21 cellular contexts compared by ENCODE assay signal in genomic region chr20:38135641-38136420, GRCh38. TPM values are rescaled to one million over a fixed set of nuclear protein-coding genes. Genes with fewer than 3 reads are reported as not detected.
DNase-seq lines count a peak whose midpoint lies in the region; ATAC-seq and TF ChIP-seq lines count a peak whose summit lies in the region.
"Had no signal": no experiment of that assay in that cellular context is flagged by ENCODE, and none has a peak within 500 bp of the region (broad histone marks: within the 10 kb centered on the region; RNA-seq: fewer than 3 reads in every experiment).

No MANE protein-coding gene starts in this region.

- H3K4me2 ChIP-seq in parathyroid adenoma (ENCODE audit: low read length) = no peak overlapping the region

- H3K4me3 Mint-ChIP-seq in Calu3 (ENCODE audit: low read depth, unreplicated experiment) = no peak overlapping the region
- H3K4me3 Mint-ChIP-seq in CD4-positive, alpha-beta T cell = no peak overlapping the region
- H3K4me3 Mint-ChIP-seq: CD8-positive, alpha-beta T cell; stimulated activated effector memory CD8-positive, alpha-beta T cell treated with anti-CD3 and anti-CD28 coated beads, Interleukin-12 subunit alpha, Interleukin-12 subunit beta, amount 100 ng/mL, for 72 hours; type B pancreatic cell had no signal

- H2AFZ ChIP-seq in parathyroid adenoma = no peak overlapping the region

- H3K9me3 Mint-ChIP-seq in Calu3 (ENCODE audit: low read depth, unreplicated experiment) = no peaks in the 10 kb centered on the region
- H3K9me3 Mint-ChIP-seq in CD4-positive, alpha-beta T cell = no peaks in the 10 kb centered on the region
- H3K9me3 Mint-ChIP-seq: CD8-positive, alpha-beta T cell; stimulated activated effector memory CD8-positive, alpha-beta T cell treated with anti-CD3 and anti-CD28 coated beads, Interleukin-12 subunit alpha, Interleukin-12 subunit beta, amount 100 ng/mL, for 72 hours; type B pancreatic cell had no signal

- no peaks in the 10 kb centered on the region for H3K27me3 Mint-ChIP-seq in Calu3 (ENCODE audit: unreplicated experiment)
- H3K27me3 Mint-ChIP-seq in CD4-positive, alpha-beta T cell = no peaks in the 10 kb centered on the region

- POLR2A ChIA-PET in CD4-positive, alpha-beta T cell (lab: Charles Lee) = no interaction called here

- peaks cover 0 to 92% (median 48%) of the 10 kb centered on the region in 9 donors for H3K36me3 ChIP-seq in heart right ventricle
- H3K36me3 ChIP-seq in parathyroid adenoma (ENCODE audit: control insufficient read depth, insufficient read depth, low read length) = no peaks in the 10 kb centered on the region

- DNase-seq in Calu3 (no peak), heart right ventricle (no peak), A172 (ENCODE audit: low spot score) (no peak)
- DNase-seq in CD4-positive, alpha-beta T cell = no peak
- DNase-seq: activated CD4-positive, CD25-positive, alpha-beta regulatory T cell treated with anti-CD3 and anti-CD28 coated beads, Interleukin-2, amount 50 U/mL, for 72 hours; adrenal gland; CD8-positive, alpha-beta T cell; cerebellar nuclear complex; MG63; NCI-H1694 treated with DMSO at 0.1 percent for 48 hours; NCI-H446; SHP77; stimulated activated CD4-positive, alpha-beta T cell treated with anti-CD3 and anti-CD28 coated beads, Interleukin-12 subunit alpha, Interleukin-12 subunit beta, amount 100 ng/mL, for 4 hours; T-helper 9 cell had no signal

- H3K9me3 ChIP-seq in heart right ventricle (no peaks in the 10 kb centered on the region), parathyroid adenoma (ENCODE audit: control insufficient read depth, low read length) (no peaks in the 10 kb centered on the region)
- no peaks in the 10 kb centered on the region for H3K9me3 ChIP-seq in CD4-positive, alpha-beta T cell (ENCODE audit: control insufficient read depth, low read length)
- H3K9me3 ChIP-seq: adrenal gland, MG63 had no signal

- H3K9ac ChIP-seq in parathyroid adenoma = no peak overlapping the region

- BruUV-seq in Calu3 (replicated peaks; lab: Mats Ljungman, UMichigan) = no TSS peak

- ATAC-seq in heart right ventricle (peak in 4 of 8 donors; percentile 2 to 18 (median 13)), GM18868 (IDR thresholded peaks at IDR 0.05; ENCODE audit: unreplicated experiment) (no peak), HG03095 (IDR thresholded peaks at IDR 0.05; ENCODE audit: unreplicated experiment) (no peak)
- ATAC-seq in CD4-positive, alpha-beta T cell (ENCODE audit: poor library complexity) = no peak
- ATAC-seq: CD8-positive, alpha-beta T cell; stimulated activated effector memory CD8-positive, alpha-beta T cell treated with anti-CD3 and anti-CD28 coated beads, Interleukin-12 subunit alpha, Interleukin-12 subunit beta, amount 100 ng/mL, for 72 hours had no signal

- intact Hi-C loops in Calu3 (cut with micrococcal nuclease; ENCODE audit: unreplicated experiment) (no loop called here), heart right ventricle (cut with DNase I) (no loop called here)
- intact Hi-C loops in CD4-positive, alpha-beta T cell (cut with DNase I, micrococcal nuclease) = no loop called here

- H3K27me3 ChIP-seq in heart right ventricle = no peaks in the 10 kb centered on the region
- no peaks in the 10 kb centered on the region for H3K27me3 ChIP-seq in parathyroid adenoma (ENCODE audit: control insufficient read depth, insufficient read depth, low read length)
- no peaks in the 10 kb centered on the region for H3K27me3 ChIP-seq in CD4-positive, alpha-beta T cell (ENCODE audit: control insufficient read depth, insufficient read depth, low read length)
- H3K27me3 ChIP-seq: adrenal gland, MG63 had no signal

- CTCF ChIA-PET in Calu3 (lab: Charles Lee) = no interaction called here
- CTCF ChIA-PET in CD4-positive, alpha-beta T cell (lab: Charles Lee) = no interaction called here

- 65 to 74% methylated on average over 29 of the region's 29 CpGs for WGBS in heart right ventricle, 2 donors

- H3K4me3 ChIP-seq in heart right ventricle = no peak overlapping the region
- H3K4me3 ChIP-seq in parathyroid adenoma (ENCODE audit: low read depth, low read length) = no peak overlapping the region
- H3K4me3 ChIP-seq: adrenal gland, MG63 had no signal

- peaks cover 63% of the 10 kb centered on the region for H3K4me1 Mint-ChIP-seq in Calu3 (ENCODE audit: low read depth, unreplicated experiment)
- H3K4me1 Mint-ChIP-seq in CD4-positive, alpha-beta T cell (ENCODE audit: low read depth) = no peaks in the 10 kb centered on the region

- TF ChIP-seq CTCF in Calu3 (IDR thresholded peaks at IDR 0.05; ENCODE audit: unreplicated experiment) (no peak), VCaP (conservative IDR thresholded peaks at IDR 0.05) (no peak), heart right ventricle (IDR thresholded peaks at IDR 0.05) (no peak), parathyroid adenoma (IDR thresholded peaks at IDR 0.05) (no peak)
- TF ChIP-seq CTCF in CD4-positive, alpha-beta T cell (IDR thresholded peaks at IDR 0.05) = no peak

- H3K27ac Mint-ChIP-seq in Calu3 (ENCODE audit: unreplicated experiment) = peak overlapping the region; percentile 51
- H3K27ac Mint-ChIP-seq in CD4-positive, alpha-beta T cell = no peak overlapping the region
- H3K27ac Mint-ChIP-seq: CD8-positive, alpha-beta T cell; progenitor cell of endocrine pancreas; stimulated activated effector memory CD8-positive, alpha-beta T cell treated with anti-CD3 and anti-CD28 coated beads, Interleukin-12 subunit alpha, Interleukin-12 subunit beta, amount 100 ng/mL, for 72 hours; type B pancreatic cell had no signal

- H3K4me1 ChIP-seq in heart right ventricle (peaks cover 24 to 71% (median 51%) of the 10 kb centered on the region in 9 donors), parathyroid adenoma (peaks cover 19% of the 10 kb centered on the region)

- peaks cover 86% of the 10 kb centered on the region for H3K36me3 Mint-ChIP-seq in Calu3 (ENCODE audit: insufficient read depth, unreplicated experiment)
- H3K36me3 Mint-ChIP-seq in CD4-positive, alpha-beta T cell (ENCODE audit: low read depth) = no peaks in the 10 kb centered on the region
- H3K36me3 Mint-ChIP-seq: CD8-positive, alpha-beta T cell; stimulated activated effector memory CD8-positive, alpha-beta T cell treated with anti-CD3 and anti-CD28 coated beads, Interleukin-12 subunit alpha, Interleukin-12 subunit beta, amount 100 ng/mL, for 72 hours had no signal

- H3K27ac ChIP-seq in VCaP = peak overlapping the region; percentile 71
- peak overlapping the region; percentile 47 to 92 (median 77) for H3K27ac ChIP-seq in heart right ventricle
- peak overlapping the region; percentile 85 for H3K27ac ChIP-seq in parathyroid adenoma
- no peak overlapping the region for H3K27ac ChIP-seq in CD4-positive, alpha-beta T cell (ENCODE audit: low read depth, low read length)

- H3K79me2 ChIP-seq in parathyroid adenoma = no peaks in the 10 kb centered on the region

RNA-seq across cellular contexts. Expression of gene TGM2, which starts 29.2 kb away (rescaled TPM):
- total RNA-seq in Calu3 (2022) = 261 and 311 TPM in 2 replicates
- total RNA-seq in heart right ventricle = 100 to 1,000 TPM; 279 to 993 (median 472) TPM
- 100 to 1,000 TPM; 146 to 475 TPM for polyA plus RNA-seq in heart right ventricle
- under 1 TPM; 0.06 to 0.27 TPM for total RNA-seq in CD4-positive, alpha-beta T cell
- total RNA-seq in A172 (2014; rRNA removed; shearing (Covaris generic)) = 13.9 and 27.0 TPM in 2 replicates
- total RNA-seq: CD8-positive, alpha-beta T cell had no signal
